ENCODE assay signal across 31 cellular contexts in the genomic region with DNA sequence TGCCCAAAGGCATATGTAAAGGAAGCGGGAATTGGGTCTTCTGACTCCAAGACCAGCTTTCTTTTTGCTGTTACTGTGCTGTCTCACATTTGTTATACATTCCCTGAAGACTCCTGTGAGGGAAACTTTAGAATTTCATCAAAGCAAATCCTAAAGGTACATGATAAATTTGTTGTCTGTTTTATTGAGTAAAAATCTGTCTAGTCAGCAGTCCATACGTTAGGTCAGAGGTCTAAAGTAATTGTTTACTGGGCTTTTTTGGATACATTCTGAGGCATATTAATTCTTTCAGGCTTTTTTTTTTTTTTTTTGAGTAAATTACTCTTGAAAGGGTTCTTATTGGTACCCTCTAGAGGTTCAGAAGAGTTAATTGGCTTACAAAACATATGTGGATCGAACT.
"Had no signal": no experiment of that assay in that cellular context is flagged by ENCODE, and none has a peak within 500 bp of the region (broad histone marks: within the 10 kb centered on the region; RNA-seq: fewer than 3 reads in every experiment).

No MANE protein-coding gene starts in this region.

- H3K36me3 ChIP-seq: left lung, lower lobe of right lung, pancreas, prostate gland, sigmoid colon, spleen, suprapubic skin, thoracic aorta, tibial artery, upper lobe of right lung, uterus had no signal

- H3K27ac Mint-ChIP-seq: immature natural killer cell; naive thymus-derived CD8-positive, alpha-beta T cell; nephron; stimulated activated effector memory CD8-positive, alpha-beta T cell treated with anti-CD3 and anti-CD28 coated beads, Interleukin-12 subunit alpha, Interleukin-12 subunit beta, amount 100 ng/mL, for 72 hours; stimulated activated naive CD8-positive, alpha-beta T cell treated with anti-CD3 and anti-CD28 coated beads, Interleukin-15, Interleukin-2, amounts not matched to agents 100 ng/mL and 50 ng/mL, for 24 hours had no signal

- ATAC-seq: left colon; left lung; lower lobe of right lung; naive thymus-derived CD8-positive, alpha-beta T cell; pancreas; right cardiac atrium; stimulated activated effector memory CD8-positive, alpha-beta T cell treated with anti-CD3 and anti-CD28 coated beads, Interleukin-12 subunit alpha, Interleukin-12 subunit beta, amount 100 ng/mL, for 72 hours; upper lobe of right lung had no signal

- H3K9me3 ChIP-seq: left lung, lower lobe of right lung, pancreas, prostate gland, sigmoid colon, spleen, suprapubic skin, thoracic aorta, tibial artery, upper lobe of right lung, uterus had no signal

- H3K36me3 Mint-ChIP-seq: naive thymus-derived CD8-positive, alpha-beta T cell; stimulated activated effector memory CD8-positive, alpha-beta T cell treated with anti-CD3 and anti-CD28 coated beads, Interleukin-12 subunit alpha, Interleukin-12 subunit beta, amount 100 ng/mL, for 72 hours had no signal

- H3K9me3 Mint-ChIP-seq: naive thymus-derived CD8-positive, alpha-beta T cell; nephron; neural crest cell; stimulated activated effector memory CD8-positive, alpha-beta T cell treated with anti-CD3 and anti-CD28 coated beads, Interleukin-12 subunit alpha, Interleukin-12 subunit beta, amount 100 ng/mL, for 72 hours; stimulated activated naive CD8-positive, alpha-beta T cell treated with anti-CD3 and anti-CD28 coated beads, Interleukin-15, Interleukin-2, amounts not matched to agents 100 ng/mL and 50 ng/mL, for 24 hours had no signal

- H3K27me3 Mint-ChIP-seq: naive thymus-derived CD8-positive, alpha-beta T cell; stimulated activated naive CD8-positive, alpha-beta T cell treated with anti-CD3 and anti-CD28 coated beads, Interleukin-15, Interleukin-2, amounts not matched to agents 100 ng/mL and 50 ng/mL, for 24 hours had no signal

- H3K4me3 Mint-ChIP-seq: immature natural killer cell; naive thymus-derived CD8-positive, alpha-beta T cell; nephron; neural crest cell; stimulated activated effector memory CD8-positive, alpha-beta T cell treated with anti-CD3 and anti-CD28 coated beads, Interleukin-12 subunit alpha, Interleukin-12 subunit beta, amount 100 ng/mL, for 72 hours; stimulated activated naive CD8-positive, alpha-beta T cell treated with anti-CD3 and anti-CD28 coated beads, Interleukin-15, Interleukin-2, amounts not matched to agents 100 ng/mL and 50 ng/mL, for 24 hours had no signal

- FAIRE-seq: islet of Langerhans had no signal

- H3K4me3 ChIP-seq: left lung, lower lobe of right lung, pancreas, prostate gland, sigmoid colon, spleen, suprapubic skin, thoracic aorta, tibial artery, upper lobe of right lung, uterus had no signal

- H3K27me3 ChIP-seq: pancreas, sigmoid colon, spleen, suprapubic skin, tibial artery, upper lobe of right lung, uterus had no signal

- DNase-seq: hypothalamus; immature natural killer cell; kidney; left colon; left lung; lower lobe of right lung; mammary epithelial cell; mesenchymal stem cell; naive thymus-derived CD8-positive, alpha-beta T cell; nucleus accumbens; pancreas; posterior cingulate gyrus; retina; right cardiac atrium; sigmoid colon; small intestine; spleen; stimulated activated CD4-positive, alpha-beta T cell treated with anti-CD3 and anti-CD28 coated beads, Interleukin-4, amount 100 ng/mL, for 24 hours; stimulated activated naive CD4-positive, alpha-beta T cell; tibial artery; trophoblast cell; upper lobe of right lung; uterus had no signal

- H3K4me1 ChIP-seq: left lung, lower lobe of right lung, pancreas, prostate gland, sigmoid colon, spleen, suprapubic skin, tibial artery, upper lobe of right lung, uterus had no signal

- H3K27ac ChIP-seq: left lung, lower lobe of right lung, pancreas, prostate gland, sigmoid colon, spleen, suprapubic skin, thoracic aorta, tibial artery, upper lobe of right lung, uterus had no signal

- H3K4me1 Mint-ChIP-seq: immature natural killer cell; naive thymus-derived CD8-positive, alpha-beta T cell; stimulated activated effector memory CD8-positive, alpha-beta T cell treated with anti-CD3 and anti-CD28 coated beads, Interleukin-12 subunit alpha, Interleukin-12 subunit beta, amount 100 ng/mL, for 72 hours had no signal
